8 cellular contexts compared by ENCODE assay signal in genomic region chr9:129641751-129642585, GRCh38. TPM values are rescaled to one million over a fixed set of nuclear protein-coding genes. Genes with fewer than 3 reads are reported as not detected.
DNase-seq lines count a peak whose midpoint lies in the region; ATAC-seq, FAIRE-seq and TF ChIP-seq lines count a peak whose summit lies in the region.

A gene with protein sequence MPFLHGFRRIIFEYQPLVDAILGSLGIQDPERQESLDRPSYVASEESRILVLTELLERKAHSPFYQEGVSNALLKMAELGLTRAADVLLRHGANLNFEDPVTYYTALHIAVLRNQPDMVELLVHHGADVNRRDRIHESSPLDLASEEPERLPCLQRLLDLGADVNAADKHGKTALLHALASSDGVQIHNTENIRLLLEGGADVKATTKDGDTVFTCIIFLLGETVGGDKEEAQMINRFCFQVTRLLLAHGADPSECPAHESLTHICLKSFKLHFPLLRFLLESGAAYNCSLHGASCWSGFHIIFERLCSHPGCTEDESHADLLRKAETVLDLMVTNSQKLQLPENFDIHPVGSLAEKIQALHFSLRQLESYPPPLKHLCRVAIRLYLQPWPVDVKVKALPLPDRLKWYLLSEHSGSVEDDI (minus strand): TSS chr9:129642151. CDS start chr9:129641999, 152 bp downstream.

- DNase-seq in NCI-H1417 (lab: John Stamatoyannopoulos, UW) (peak; percentile 79 to 97 (median 97)), T-helper 1 cell (peak; percentile 84 to 91 (median 87)), amniotic epithelial cell (ENCODE audit: low read depth) (peak; percentile 94), left ventricle myocardium inferior (peak; percentile 98), prostate gland (ENCODE audit: low spot score) (peak; percentile 92), urothelium cell line (ENCODE audit: low spot score) (peak; percentile 100)

- TF ChIP-seq POLR2A in prostate gland (IDR thresholded peaks at IDR 0.05), result peak; percentile 50

- H3K4me3 ChIP-seq in GM12875 (ENCODE audit: low read depth, low read length) (peak within 1 kb of the TSS; percentile 90), left ventricle myocardium inferior (peak within 1 kb of the TSS; percentile 99), prostate gland (peak within 1 kb of the TSS; percentile 83 to 93)

- H3K9me3 ChIP-seq in left ventricle myocardium inferior (replicated peaks) (no peaks in the 10 kb centered on the region), prostate gland (no peaks in the 10 kb centered on the region)

- intact Hi-C loops in left ventricle myocardium inferior (cut with micrococcal nuclease), result loop anchor here (10.0 kb wide), 1 partner anchor 143 kb away; no protein-coding TSS in a partner anchor
- intact Hi-C loops in prostate gland (cut with DNase I), result loop anchor here (2.0 kb wide), 2 partner anchors 85 to 141 kb away; no protein-coding TSS in a partner anchor

- TF ChIP-seq CTCF in GM12875 (IDR thresholded peaks at IDR 0.05; ENCODE audit: borderline replicate concordance, insufficient read depth, low read depth, low read length) (peak; percentile 88), left ventricle myocardium inferior (IDR thresholded peaks at IDR 0.05; ENCODE audit: borderline replicate concordance) (peak; percentile 99), prostate gland (IDR thresholded peaks at IDR 0.05) (peak; percentile 99 to 100 (median 100))

- FAIRE-seq in urothelium cell line (lab: Jason Lieb, UNC), result peak; percentile 99

- peaks cover 27% of the 10 kb centered on the region for H3K36me3 ChIP-seq in left ventricle myocardium inferior
- peaks cover 2 to 9% of the 10 kb centered on the region in 2 donors for H3K36me3 ChIP-seq in prostate gland

- H3K27me3 ChIP-seq in left ventricle myocardium inferior (ENCODE audit: low read depth), result no peaks in the 10 kb centered on the region
- H3K27me3 ChIP-seq in prostate gland (replicated peaks; ENCODE audit: insufficient read depth), result no peaks in the 10 kb centered on the region

- peak; percentile 92 for ATAC-seq in HG02759 (IDR thresholded peaks at IDR 0.05; ENCODE audit: unreplicated experiment)

- H3K4me1 ChIP-seq in left ventricle myocardium inferior (peaks cover 32% of the 10 kb centered on the region), prostate gland (replicated peaks) (peaks cover 15% of the 10 kb centered on the region)

- WGBS in prostate gland, result under 1% methylated on average over 59 of the region's 93 CpGs

- H3K27ac ChIP-seq in left ventricle myocardium inferior (replicated peaks), result peak within 1 kb of the TSS; percentile 90
- peak within 1 kb of the TSS; percentile 79 for H3K27ac ChIP-seq in prostate gland

RNA-seq across cellular contexts. Expression of the gene that starts here (rescaled TPM):
- total RNA-seq in left ventricle myocardium inferior (9.0 TPM), prostate gland (10 to 100 TPM; 25.2 to 50.3 TPM)

Comparison
In these comparisons a context has a peak if more than half of its experiments do, and no peak if none do; other contexts are left out.
1. Peak in every context shown above with its lines: DNase-seq, ATAC-seq, H3K4me3 ChIP-seq and H3K27ac ChIP-seq.